In genomic region chr9:86099695-86100364, GRCh38 we compare ENCODE assay signal across 8 cellular contexts. TPM values are rescaled to one million over a fixed set of nuclear protein-coding genes. Genes with fewer than 3 reads are reported as not detected.
DNase-seq lines count a peak whose midpoint lies in the region; ATAC-seq and TF ChIP-seq lines count a peak whose summit lies in the region.

No MANE protein-coding gene starts in this region.

- peak; percentile 72 for DNase-seq in EH (ENCODE audit: low read depth)
- peak; percentile 30 for DNase-seq in T-helper 2 cell treated with Interferon-gamma antibody and Interleukin-4, amounts not matched to agents 5 μg/mL and 100 μg/mL, for 36 hours (ENCODE audit: low spot score)
- no peak for DNase-seq in epithelial cell of prostate (ENCODE audit: low read depth, low spot score)
- DNase-seq in thyroid gland, result peak; percentile 26 to 42
- DNase-seq in NCI-H2107 (lab: John Stamatoyannopoulos, UW), result no peak

- peak overlapping the region; percentile 49 for H3K27ac Mint-ChIP-seq in T-helper 2 cell treated with Interferon-gamma antibody and Interleukin-4, amounts not matched to agents 5 μg/mL and 100 μg/mL, for 36 hours

- ATAC-seq in HG03460 (IDR thresholded peaks at IDR 0.05; ENCODE audit: unreplicated experiment), result peak; percentile 18
- ATAC-seq in HG03095 (IDR thresholded peaks at IDR 0.05; ENCODE audit: unreplicated experiment), result no peak

- peaks cover 63% of the 10 kb centered on the region for H3K27me3 Mint-ChIP-seq in T-helper 2 cell treated with Interferon-gamma antibody and Interleukin-4, amounts not matched to agents 5 μg/mL and 100 μg/mL, for 36 hours (ENCODE audit: low read depth)

- H3K27me3 ChIP-seq in mucosa of stomach (ENCODE audit: control insufficient read depth, insufficient read depth, low read length), result no peaks in the 10 kb centered on the region
- H3K27me3 ChIP-seq in thyroid gland, result no peaks in the 10 kb centered on the region

- H3K4me1 Mint-ChIP-seq in T-helper 2 cell treated with Interferon-gamma antibody and Interleukin-4, amounts not matched to agents 5 μg/mL and 100 μg/mL, for 36 hours (ENCODE audit: low read depth), result peaks cover 10% of the 10 kb centered on the region

- H3K27ac ChIP-seq in epithelial cell of prostate (peak overlapping the region; percentile 22), thyroid gland (peak overlapping the region in 2 of 3 donors; percentile 86)

- H3K4me3 ChIP-seq in mucosa of stomach (ENCODE audit: low read length), result peak overlapping the region; percentile 23
- peak overlapping the region in 2 of 3 donors; percentile 45 to 90 for H3K4me3 ChIP-seq in thyroid gland (replicated peaks in 1 of 3)

- no peaks in the 10 kb centered on the region for H3K36me3 Mint-ChIP-seq in T-helper 2 cell treated with Interferon-gamma antibody and Interleukin-4, amounts not matched to agents 5 μg/mL and 100 μg/mL, for 36 hours (ENCODE audit: low read depth)

- H3K4me1 ChIP-seq in mucosa of stomach (ENCODE audit: control insufficient read depth, insufficient read depth, low read length) (peaks cover 18% of the 10 kb centered on the region), thyroid gland (peaks cover 13 to 17% of the 10 kb centered on the region in 2 donors)

- H3K4me3 Mint-ChIP-seq in T-helper 2 cell treated with Interferon-gamma antibody and Interleukin-4, amounts not matched to agents 5 μg/mL and 100 μg/mL, for 36 hours, result peak overlapping the region; percentile 83

- WGBS in thyroid gland, 2 donors, result 2 to 3% methylated on average over 27 to 36 of the region's 47 CpGs

- TF ChIP-seq CTCF in thyroid gland (IDR thresholded peaks at IDR 0.05), result peak in 1 of 6 experiments; percentile 5

- intact Hi-C loops in thyroid gland (cut with DNase I), result loop anchor here (10.0 kb wide), 1 partner anchor 185 kb away; the partner anchor contains the start of gene ISCA1

- H3K9me3 Mint-ChIP-seq in T-helper 2 cell treated with Interferon-gamma antibody and Interleukin-4, amounts not matched to agents 5 μg/mL and 100 μg/mL, for 36 hours, result no peaks in the 10 kb centered on the region

- H3K36me3 ChIP-seq in mucosa of stomach (ENCODE audit: control insufficient read depth, insufficient read depth, low read length), result no peaks in the 10 kb centered on the region
- H3K36me3 ChIP-seq in thyroid gland, result no peaks in the 10 kb centered on the region

- peak overlapping the region; percentile 77 for H3K9ac ChIP-seq in mucosa of stomach (ENCODE audit: low read length)

- TF ChIP-seq POLR2A in thyroid gland (IDR thresholded peaks at IDR 0.05), result peak in 1 of 2 donors; percentile 13

- H3K9me3 ChIP-seq in mucosa of stomach (ENCODE audit: control insufficient read depth, low read length) (no peaks in the 10 kb centered on the region), thyroid gland (no peaks in the 10 kb centered on the region)

RNA-seq across cellular contexts. Expression of gene GOLM1, which starts 0.5 kb away (rescaled TPM):
- total RNA-seq in thyroid gland, result 100 to 1,000 TPM in 1 of 4 donors, 10 to 100 TPM in 3; 18.2 to 112 (median 47.6) TPM

Comparison
In these comparisons a context has a peak if more than half of its experiments do, and no peak if none do; other contexts are left out.
1. DNase-seq: peak in EH (single experiment), T-helper 2 cell treated with Interferon-gamma antibody and Interleukin-4, amounts not matched to agents 5 μg/mL and 100 μg/mL, for 36 hours (single experiment) and thyroid gland (2 of 2); none in epithelial cell of prostate (single experiment) and NCI-H2107 (single experiment).